14 cellular contexts compared by ENCODE assay signal in genomic region chr18:3368193-3368592, GRCh38.
DNase-seq lines count a peak whose midpoint lies in the region; ATAC-seq and TF ChIP-seq lines count a peak whose summit lies in the region.
"Had no signal": no experiment of that assay in that cellular context is flagged by ENCODE, and none has a peak within 500 bp of the region (broad histone marks: within the 10 kb centered on the region; RNA-seq: fewer than 3 reads in every experiment).

No MANE protein-coding gene starts in this region.

- H3K9me3 ChIP-seq in osteoblast (ENCODE audit: low read depth, low read length): no peaks in the 10 kb centered on the region
- H3K9me3 ChIP-seq in Karpas-422 (ENCODE audit: low read length): no peaks in the 10 kb centered on the region

- H3K4me3 ChIP-seq in osteoblast (ENCODE audit: insufficient read depth, low read length) (no peak overlapping the region), Karpas-422 (ENCODE audit: low read length) (no peak overlapping the region)

- H3K27me3 ChIP-seq in osteoblast (ENCODE audit: insufficient read depth, low read length) (no peaks in the 10 kb centered on the region), Karpas-422 (ENCODE audit: low read length) (no peaks in the 10 kb centered on the region)

- no peak overlapping the region for H3K9ac ChIP-seq in Karpas-422 (ENCODE audit: low read length)

- DNase-seq in GM03348 (ENCODE audit: low spot score): peak; percentile 68
- DNase-seq in RPMI7951 (ENCODE audit: low read depth): peak; percentile 85
- DNase-seq in epithelial cell of prostate (ENCODE audit: low read depth, low spot score): no peak
- peak; percentile 79 for DNase-seq in osteoblast (ENCODE audit: insufficient read length, low spot score, missing footprints)
- no peak for DNase-seq in Karpas-422
- no peak for DNase-seq in DMS79 treated with DMSO at 0.1 percent for 48 hours (lab: John Stamatoyannopoulos, UW)
- DNase-seq in NAMALWA (ENCODE audit: low spot score): no peak
- DNase-seq: activated CD4-positive, alpha-beta memory T cell treated with anti-CD3 and anti-CD28 coated beads, Interleukin-2, amount 10 ng/mL, durations not matched to agents 7 days and 5 days; CD4-positive, alpha-beta T cell; NCI-H1048; right cardiac atrium; RPMI8226; stimulated activated naive CD8-positive, alpha-beta T cell treated with anti-CD3 and anti-CD28 coated beads, Interleukin-15, amount 100 ng/mL, for 72 hours had no signal

- no peak overlapping the region for H2AFZ ChIP-seq in osteoblast (ENCODE audit: low read length)
- H2AFZ ChIP-seq in Karpas-422 (ENCODE audit: low read length): no peak overlapping the region

- no peaks in the 10 kb centered on the region for H4K20me1 ChIP-seq in osteoblast (ENCODE audit: insufficient read depth, low read length)
- H4K20me1 ChIP-seq in Karpas-422 (ENCODE audit: insufficient read depth, low read depth, low read length): no peaks in the 10 kb centered on the region

- TF ChIP-seq CTCF in osteoblast (IDR thresholded peaks at IDR 0.05; ENCODE audit: extremely low read depth, low read depth, low read length): no peak

- no peaks in the 10 kb centered on the region for H3K9me2 ChIP-seq in Karpas-422 (replicated peaks; ENCODE audit: insufficient read depth, low read length)

- H3K4me2 ChIP-seq in osteoblast (ENCODE audit: insufficient read depth, low read length) (peak overlapping the region; percentile 35), Karpas-422 (ENCODE audit: low read depth, low read length, poor library complexity, severe bottlenecking) (no peak overlapping the region)

- ATAC-seq in HG03571 (IDR thresholded peaks at IDR 0.05; ENCODE audit: unreplicated experiment): no peak
- ATAC-seq: right cardiac atrium; stimulated activated naive CD8-positive, alpha-beta T cell treated with anti-CD3 and anti-CD28 coated beads, Interleukin-15, amount 100 ng/mL, for 72 hours had no signal

- H3K79me2 ChIP-seq in osteoblast (ENCODE audit: insufficient read depth, low read length): no peaks in the 10 kb centered on the region
- no peaks in the 10 kb centered on the region for H3K79me2 ChIP-seq in Karpas-422 (ENCODE audit: low read length)

- H3K4me1 ChIP-seq in osteoblast (ENCODE audit: insufficient read depth, low read length) (peaks cover 14% of the 10 kb centered on the region), Karpas-422 (ENCODE audit: low read length) (peaks cover 5% of the 10 kb centered on the region)

- H3K36me3 ChIP-seq in osteoblast (ENCODE audit: insufficient read depth, low read length) (no peaks in the 10 kb centered on the region), Karpas-422 (ENCODE audit: insufficient read depth, low read length) (no peaks in the 10 kb centered on the region)

- H3K27ac ChIP-seq in epithelial cell of prostate: peak overlapping the region; percentile 61
- peak overlapping the region; percentile 25 for H3K27ac ChIP-seq in osteoblast (ENCODE audit: low read depth, low read length)
- no peak overlapping the region for H3K27ac ChIP-seq in Karpas-422 (ENCODE audit: low read length)

Comparison
In these comparisons a context has a peak if more than half of its experiments do, and no peak if none do; other contexts are left out.
1. DNase-seq: peak in GM03348 (single experiment), RPMI7951 (single experiment) and osteoblast (single experiment); none in epithelial cell of prostate (single experiment), Karpas-422 (single experiment), DMS79 treated with DMSO at 0.1 percent for 48 hours (single experiment) and NAMALWA (single experiment).